In the genomic region with DNA sequence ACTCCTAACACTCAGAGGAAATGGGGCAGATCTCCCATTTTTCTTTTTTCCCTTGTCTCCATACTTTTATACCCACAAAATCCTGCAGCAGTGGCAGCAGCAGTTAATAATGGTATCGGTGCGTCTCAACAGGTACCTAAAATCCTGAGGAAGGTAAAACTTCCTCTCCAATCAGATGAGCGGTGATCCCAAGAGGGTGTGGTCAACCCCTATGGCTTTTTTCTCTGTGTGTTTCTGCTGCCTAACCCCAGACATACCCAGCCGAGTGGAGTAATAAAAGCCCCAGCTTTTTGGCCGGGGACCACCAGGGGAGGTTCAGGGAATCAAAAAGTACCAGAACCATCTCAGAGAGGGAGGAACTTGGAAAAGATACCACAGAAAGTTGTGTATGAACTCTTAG, we compare ENCODE assay signal across 17 cellular contexts. TPM values are rescaled to one million over a fixed set of nuclear protein-coding genes. Genes with fewer than 3 reads are reported as not detected.
DNase-seq lines count a peak whose midpoint lies in the region; ATAC-seq and TF ChIP-seq lines count a peak whose summit lies in the region.
"Had no signal": no experiment of that assay in that cellular context is flagged by ENCODE, and none has a peak within 500 bp of the region (broad histone marks: within the 10 kb centered on the region; RNA-seq: fewer than 3 reads in every experiment).

No MANE protein-coding gene starts in this region.

- no peak for ATAC-seq in natural killer cell
- no peak for ATAC-seq in natural killer cell treated with Interleukin-12 subunit alpha and Interleukin-12 subunit beta and Interleukin-15 and Interleukin-18, amount 100 ng/mL, for 72 hours
- ATAC-seq in naive thymus-derived CD4-positive, alpha-beta T cell = no peak
- ATAC-seq: PC-3 had no signal

- H3K4me1 Mint-ChIP-seq in natural killer cell = peaks cover 64 to 67% of the 10 kb centered on the region in 2 donors
- peaks cover 59% of the 10 kb centered on the region in 2 donors for H3K4me1 Mint-ChIP-seq in natural killer cell treated with Interleukin-12 subunit alpha and Interleukin-12 subunit beta and Interleukin-15 and Interleukin-18, amount 100 ng/mL, for 72 hours (ENCODE audit: low read depth in 2 of 2)
- H3K4me1 Mint-ChIP-seq in naive thymus-derived CD4-positive, alpha-beta T cell = peaks cover 3 to 26% (median 11%) of the 10 kb centered on the region in 7 donors

- WGBS in spleen, 5 donors = 92 to 95% (median 94%) methylated on average over 5 of the region's 5 CpGs

- peaks cover 8% of the 10 kb centered on the region for H3K4me1 ChIP-seq in iPS-15b (ENCODE audit: control insufficient read depth, insufficient read depth, low read length)
- peaks cover 9 to 21% of the 10 kb centered on the region in 2 donors for H3K4me1 ChIP-seq in mucosa of rectum (ENCODE audit: control insufficient read depth in 2 of 2, insufficient read depth in 2 of 2, low read length in 2 of 2)
- H3K4me1 ChIP-seq in spleen = no peaks in the 10 kb centered on the region
- no peaks in the 10 kb centered on the region for H3K4me1 ChIP-seq in naive thymus-derived CD4-positive, alpha-beta T cell (ENCODE audit: control insufficient read depth in 2 of 2, insufficient read depth in 2 of 2, low read length in 2 of 2)

- no peak for DNase-seq in natural killer cell
- DNase-seq in natural killer cell treated with Interleukin-12 subunit alpha and Interleukin-12 subunit beta and Interleukin-15 and Interleukin-18, amount 100 ng/mL, for 72 hours (ENCODE audit: low spot score) = no peak
- no peak for DNase-seq in spleen
- DNase-seq in naive thymus-derived CD4-positive, alpha-beta T cell = no peak
- no peak for DNase-seq in DMS 273 (lab: John Stamatoyannopoulos, UW; ENCODE audit: unreplicated experiment)
- no peak for DNase-seq in foreskin melanocyte
- DNase-seq: 8988T, KBM-7, NCI-H1105 treated with DMSO at 0.1 percent for 48 hours, NCI-H187, NCI-H2171, NCI-H446 treated with DMSO at 0.1 percent for 48 hours, NCI-H748 treated with DMSO at 0.1 percent for 48 hours, PC-3 had no signal

- TF ChIP-seq CTCF in natural killer cell (IDR thresholded peaks at IDR 0.05) = no peak
- TF ChIP-seq CTCF in spleen (IDR thresholded peaks at IDR 0.05 in 8 of 11, conservative IDR thresholded peaks at IDR 0.05 in 3 of 11) = no peak

- CTCF ChIA-PET in naive thymus-derived CD4-positive, alpha-beta T cell (lab: Charles Lee) = interaction anchor here (0.5 kb wide), 1 partner anchor 71 kb away, joined by 3 read pairs; no protein-coding TSS in a partner anchor

- H3K4me3 Mint-ChIP-seq in natural killer cell = peak overlapping the region; percentile 28
- no peak overlapping the region for H3K4me3 Mint-ChIP-seq in natural killer cell treated with Interleukin-12 subunit alpha and Interleukin-12 subunit beta and Interleukin-15 and Interleukin-18, amount 100 ng/mL, for 72 hours
- H3K4me3 Mint-ChIP-seq in naive thymus-derived CD4-positive, alpha-beta T cell = no peak overlapping the region

- H3K9me3 ChIP-seq in iPS-15b (ENCODE audit: control insufficient read depth, insufficient read depth, low read length) (no peaks in the 10 kb centered on the region), mucosa of rectum (ENCODE audit: control insufficient read depth in 2 of 2, low read length in 2 of 2) (no peaks in the 10 kb centered on the region), spleen (no peaks in the 10 kb centered on the region)
- H3K9me3 ChIP-seq in naive thymus-derived CD4-positive, alpha-beta T cell (ENCODE audit: control insufficient read depth in 2 of 3, low read length in 3 of 3) = no peaks in the 10 kb centered on the region
- H3K9me3 ChIP-seq: BLaER1 treated with 17β-estradiol and CSF1 and Interleukin-3, amounts not matched to agents 10 nM and 100 nM had no signal

- TF ChIP-seq POLR2A in spleen (IDR thresholded peaks at IDR 0.05) = no peak

- H3K36me3 ChIP-seq in iPS-15b (ENCODE audit: control insufficient read depth, insufficient read depth, low read length) = no peaks in the 10 kb centered on the region
- H3K36me3 ChIP-seq in mucosa of rectum (ENCODE audit: control insufficient read depth in 2 of 2, insufficient read depth in 2 of 2, low read length in 2 of 2) = peaks cover 7 to 9% of the 10 kb centered on the region in 2 donors
- peaks cover 0 to 26% (median 7%) of the 10 kb centered on the region in 6 donors for H3K36me3 ChIP-seq in spleen
- H3K36me3 ChIP-seq in naive thymus-derived CD4-positive, alpha-beta T cell (ENCODE audit: control insufficient read depth in 2 of 3, insufficient read depth in 3 of 3, low read length in 3 of 3) = no peaks in the 10 kb centered on the region

- peaks cover 10% of the 10 kb centered on the region for H3K36me3 Mint-ChIP-seq in natural killer cell
- peaks cover 5% of the 10 kb centered on the region for H3K36me3 Mint-ChIP-seq in natural killer cell treated with Interleukin-12 subunit alpha and Interleukin-12 subunit beta and Interleukin-15 and Interleukin-18, amount 100 ng/mL, for 72 hours
- H3K36me3 Mint-ChIP-seq in naive thymus-derived CD4-positive, alpha-beta T cell = peaks cover 0 to 25% (median 14%) of the 10 kb centered on the region in 5 donors

- POLR2A ChIA-PET in naive thymus-derived CD4-positive, alpha-beta T cell (lab: Charles Lee) = no interaction called here

- H3K27ac ChIP-seq in mucosa of rectum (ENCODE audit: low read depth in 2 of 2, low read length in 2 of 2) (peak overlapping the region in 1 of 2 donors; percentile 61), spleen (no peak overlapping the region)
- H3K27ac ChIP-seq in naive thymus-derived CD4-positive, alpha-beta T cell (ENCODE audit: low read depth, low read length) = no peak overlapping the region
- H3K27ac ChIP-seq: BLaER1 treated with 17β-estradiol and CSF1 and Interleukin-3, amounts not matched to agents 10 nM and 100 nM had no signal

- peak overlapping the region; percentile 34 for H3K4me3 ChIP-seq in iPS-15b (ENCODE audit: low read depth, low read length)
- H3K4me3 ChIP-seq in mucosa of rectum (ENCODE audit: low read length in 2 of 2) = peak overlapping the region; percentile 6 to 26
- no peak overlapping the region for H3K4me3 ChIP-seq in spleen
- no peak overlapping the region for H3K4me3 ChIP-seq in naive thymus-derived CD4-positive, alpha-beta T cell (ENCODE audit: low read length)
- H3K4me3 ChIP-seq: BLaER1 treated with 17β-estradiol and CSF1 and Interleukin-3, amounts not matched to agents 10 nM and 100 nM had no signal

- no peaks in the 10 kb centered on the region for H3K9me3 Mint-ChIP-seq in natural killer cell
- no peaks in the 10 kb centered on the region for H3K9me3 Mint-ChIP-seq in natural killer cell treated with Interleukin-12 subunit alpha and Interleukin-12 subunit beta and Interleukin-15 and Interleukin-18, amount 100 ng/mL, for 72 hours
- H3K9me3 Mint-ChIP-seq in naive thymus-derived CD4-positive, alpha-beta T cell = no peaks in the 10 kb centered on the region

- H3K27ac Mint-ChIP-seq in natural killer cell = peak overlapping the region in 1 of 2 donors; percentile 50
- H3K27ac Mint-ChIP-seq in natural killer cell treated with Interleukin-12 subunit alpha and Interleukin-12 subunit beta and Interleukin-15 and Interleukin-18, amount 100 ng/mL, for 72 hours = peak overlapping the region in 1 of 2 donors; percentile 72
- H3K27ac Mint-ChIP-seq in naive thymus-derived CD4-positive, alpha-beta T cell = no peak overlapping the region

- H3K27me3 Mint-ChIP-seq in natural killer cell (ENCODE audit: low read depth in 2 of 2) = no peaks in the 10 kb centered on the region
- no peaks in the 10 kb centered on the region for H3K27me3 Mint-ChIP-seq in natural killer cell treated with Interleukin-12 subunit alpha and Interleukin-12 subunit beta and Interleukin-15 and Interleukin-18, amount 100 ng/mL, for 72 hours
- no peaks in the 10 kb centered on the region for H3K27me3 Mint-ChIP-seq in naive thymus-derived CD4-positive, alpha-beta T cell

- intact Hi-C loops in natural killer cell (cut with micrococcal nuclease) (no loop called here), spleen (cut with DNase I; ENCODE audit: low total_unique reads) (no loop called here)
- intact Hi-C loops in naive thymus-derived CD4-positive, alpha-beta T cell (cut with micrococcal nuclease) = no loop called here

- H3K9ac ChIP-seq in iPS-15b (ENCODE audit: low read depth, low read length) (no peak overlapping the region), mucosa of rectum (ENCODE audit: low read depth in 1 of 2, low read length in 2 of 2) (no peak overlapping the region)
- H3K9ac ChIP-seq: BLaER1 treated with 17β-estradiol and CSF1 and Interleukin-3, amounts not matched to agents 10 nM and 100 nM had no signal

- H3K27me3 ChIP-seq in iPS-15b (ENCODE audit: control insufficient read depth, insufficient read depth, low read length) = no peaks in the 10 kb centered on the region
- no peaks in the 10 kb centered on the region for H3K27me3 ChIP-seq in mucosa of rectum (ENCODE audit: control insufficient read depth in 2 of 2, insufficient read depth in 2 of 2, low read length in 2 of 2)
- no peaks in the 10 kb centered on the region for H3K27me3 ChIP-seq in spleen (replicated peaks in 1 of 7)
- H3K27me3 ChIP-seq in naive thymus-derived CD4-positive, alpha-beta T cell (ENCODE audit: control insufficient read depth in 2 of 2, insufficient read depth in 2 of 2, low read length in 2 of 2) = no peaks in the 10 kb centered on the region
- H3K27me3 ChIP-seq: BLaER1 treated with 17β-estradiol and CSF1 and Interleukin-3, amounts not matched to agents 10 nM and 100 nM had no signal

RNA-seq across cellular contexts. Expression of gene GK5, which starts 9.1 kb away (rescaled TPM):
- total RNA-seq in natural killer cell = 100 to 1,000 TPM; 125 to 161 (median 145) TPM
- 10 to 100 TPM; 57.4 to 59.5 TPM for total RNA-seq in natural killer cell treated with Interleukin-12 subunit alpha and Interleukin-12 subunit beta and Interleukin-15 and Interleukin-18, amount 100 ng/mL, for 72 hours
- total RNA-seq in spleen = 10 to 100 TPM in 6 of 7 donors, 1 to 10 TPM in 1; 10.0 to 21.0 (median 14.4) TPM
- 1 to 10 TPM; 2.1 to 4.1 (median 3.6) TPM for polyA plus RNA-seq in spleen
- 10 to 100 TPM; 13.8 to 29.5 (median 16.2) TPM for total RNA-seq in naive thymus-derived CD4-positive, alpha-beta T cell
- polyA plus RNA-seq in naive thymus-derived CD4-positive, alpha-beta T cell = 1 to 10 TPM; 4.3 to 5.9 TPM

Comparison
In these comparisons a context has a peak if more than half of its experiments do, and no peak if none do; other contexts are left out.
1. H3K4me3 ChIP-seq: peak in iPS-15b (single experiment) and mucosa of rectum (2 of 2); none in spleen (0 of 8) and naive thymus-derived CD4-positive, alpha-beta T cell (single experiment).